ENCODE assay signal across 1 cellular context in genomic region chr7:32495298-32496051, GRCh38.
TF ChIP-seq lines count a peak whose summit lies in the region.

TSS of gene AVL9 (plus strand) at chr7:32495489. CDS start at chr7:32495710, 221 bp downstream.

TF ChIP-seq in HepG2, 621 proteins besides CTCF, POLR2A, EP300 and RAD21 (continued from another document and continues in another):
- TF ChIP-seq ZNF780A (CRISPR knock-in tag; IDR thresholded peaks at IDR 0.05) (no peak), EEA1 (CRISPR knock-in tag; IDR thresholded peaks at IDR 0.05; ENCODE audit: borderline replicate concordance) (peak; percentile 48; the same call in 1 of the 2 replicates), NFYB (CRISPR knock-in tag; IDR thresholded peaks at IDR 0.05) (no peak; the same call in 1 of the 2 replicates), SMC3 (IDR thresholded peaks at IDR 0.05; ENCODE audit: low read length) (no peak), ZNF232 (CRISPR knock-in tag; IDR thresholded peaks at IDR 0.05; ENCODE audit: borderline replicate concordance) (peak; percentile 94), ATF7-NPFF (CRISPR knock-in tag; IDR thresholded peaks at IDR 0.05; ENCODE audit: low read depth) (no peak; the same call in 1 of the 2 replicates), PHF5A (CRISPR knock-in tag; IDR thresholded peaks at IDR 0.05; ENCODE audit: low read depth, unreplicated experiment) (peak; percentile 56), ZNF674 (CRISPR knock-in tag; IDR thresholded peaks at IDR 0.05; ENCODE audit: low read depth) (no peak), GFI1 (CRISPR knock-in tag; IDR thresholded peaks at IDR 0.05; ENCODE audit: borderline replicate concordance) (peak; percentile 24; the same call in 1 of the 2 replicates), GMEB2 (CRISPR knock-in tag; IDR thresholded peaks at IDR 0.05; ENCODE audit: low read depth) (no peak), SALL1 (CRISPR knock-in tag; IDR thresholded peaks at IDR 0.05) (peak; percentile 83), ZNF20 (CRISPR knock-in tag; IDR thresholded peaks at IDR 0.05) (no peak), NAIF1 (CRISPR knock-in tag; IDR thresholded peaks at IDR 0.05; ENCODE audit: borderline replicate concordance) (peak; percentile 32; the same call in 1 of the 2 replicates), SMAD9 (CRISPR knock-in tag; IDR thresholded peaks at IDR 0.05) (no peak), ZBTB7A (CRISPR knock-in tag; IDR thresholded peaks at IDR 0.05) (peak; percentile 89; the same call in 1 of the 2 replicates), PLSCR1 (CRISPR knock-in tag; IDR thresholded peaks at IDR 0.05; ENCODE audit: borderline replicate concordance) (no peak), ZNF343 (CRISPR knock-in tag; IDR thresholded peaks at IDR 0.05) (0 out of 2 replicates have a peak, but pooled peaks have one; percentile 62), AKNA (CRISPR knock-in tag; IDR thresholded peaks at IDR 0.05; ENCODE audit: borderline replicate concordance) (peak; percentile 88), HDAC1 (CRISPR knock-in tag; IDR thresholded peaks at IDR 0.05) (peak; percentile 94), TCF12 (IDR thresholded peaks at IDR 0.05) (no peak), TCF12 (CRISPR knock-in tag; IDR thresholded peaks at IDR 0.05) (no peak), ETV6 (CRISPR knock-in tag; conservative IDR thresholded peaks at IDR 0.05) (peak; percentile 75), ZNF260 (CRISPR knock-in tag; IDR thresholded peaks at IDR 0.05; ENCODE audit: borderline replicate concordance, low read depth) (no peak), ZNF205 (CRISPR knock-in tag; IDR thresholded peaks at IDR 0.05) (no peak; the same call in 1 of the 2 replicates), ZNF790 (CRISPR knock-in tag; IDR thresholded peaks at IDR 0.05; ENCODE audit: borderline replicate concordance) (no peak), KLF6 (CRISPR knock-in tag; IDR thresholded peaks at IDR 0.05) (peak; percentile 89; the same call in 1 of the 2 replicates), RAD51 (IDR thresholded peaks at IDR 0.05; ENCODE audit: borderline replicate concordance) (peak; percentile 31; the same call in 1 of the 2 replicates), HNF4A (CRISPR knock-in tag; IDR thresholded peaks at IDR 0.05) (peak; percentile 37; the same call in 1 of the 2 replicates), HES4 (CRISPR knock-in tag; IDR thresholded peaks at IDR 0.05; ENCODE audit: borderline replicate concordance) (no peak), ZNF230 (CRISPR knock-in tag; IDR thresholded peaks at IDR 0.05) (peak; percentile 66), ZNF329 (CRISPR knock-in tag; IDR thresholded peaks at IDR 0.05; ENCODE audit: low read depth) (no peak), HOXA5 (CRISPR knock-in tag; IDR thresholded peaks at IDR 0.05) (peak; percentile 83; the same call in 1 of the 2 replicates), ZNF414 (CRISPR knock-in tag; IDR thresholded peaks at IDR 0.05) (peak; percentile 81), PBX3 (CRISPR knock-in tag; IDR thresholded peaks at IDR 0.05; ENCODE audit: borderline replicate concordance) (0 out of 2 replicates have a peak, but pooled peaks have one; percentile 43), ZNF30 (CRISPR knock-in tag; IDR thresholded peaks at IDR 0.05) (no peak), TFE3 (CRISPR knock-in tag; IDR thresholded peaks at IDR 0.05) (peak; percentile 97), ZSCAN31 (CRISPR knock-in tag; IDR thresholded peaks at IDR 0.05; ENCODE audit: low read depth) (no peak), TFAP4 (IDR thresholded peaks at IDR 0.05; ENCODE audit: borderline replicate concordance, low read depth) (peak; percentile 28; the same call in 1 of the 2 replicates), ISX (CRISPR knock-in tag; conservative IDR thresholded peaks at IDR 0.05) (no peak), CBX5 (CRISPR knock-in tag; IDR thresholded peaks at IDR 0.05; ENCODE audit: borderline replicate concordance) (peak; percentile 89; the same call in 1 of the 2 replicates), KDM6A (CRISPR knock-in tag; IDR thresholded peaks at IDR 0.05; ENCODE audit: low read depth) (no peak), ZNF597 (CRISPR knock-in tag; IDR thresholded peaks at IDR 0.05) (no peak), ZNF382 (CRISPR knock-in tag; IDR thresholded peaks at IDR 0.05; ENCODE audit: borderline replicate concordance) (no peak), ZNF678 (CRISPR knock-in tag; IDR thresholded peaks at IDR 0.05) (no peak), NFATC3 (CRISPR knock-in tag; IDR thresholded peaks at IDR 0.05) (no peak), ZNF574 (CRISPR knock-in tag; IDR thresholded peaks at IDR 0.05) (peak; percentile 85), THAP9 (CRISPR knock-in tag; IDR thresholded peaks at IDR 0.05; ENCODE audit: borderline replicate concordance) (peak; percentile 92)
